In genomic region chrX:150880808-150881165, GRCh38 we compare ENCODE assay signal across 13 cellular contexts. TPM values are rescaled to one million over a fixed set of nuclear protein-coding genes. Genes with fewer than 3 reads are reported as not detected.
DNase-seq lines count a peak whose midpoint lies in the region; ATAC-seq, FAIRE-seq and TF ChIP-seq lines count a peak whose summit lies in the region.
"Had no signal": no experiment of that assay in that cellular context is flagged by ENCODE, and none has a peak within 500 bp of the region (broad histone marks: within the 10 kb centered on the region; RNA-seq: fewer than 3 reads in every experiment).

No MANE protein-coding gene starts in this region.

- no peaks in the 10 kb centered on the region for H3K27me3 Mint-ChIP-seq in activated naive CD8-positive, alpha-beta T cell treated with anti-CD3 and anti-CD28 coated beads, Interleukin-2, amount 50 U/mL, for 24 hours

- no peak overlapping the region for H3K4me3 Mint-ChIP-seq in activated naive CD8-positive, alpha-beta T cell treated with anti-CD3 and anti-CD28 coated beads, Interleukin-2, amount 50 U/mL, for 24 hours
- H3K4me3 Mint-ChIP-seq: mesothelial cell of epicardium had no signal

- H3K27ac Mint-ChIP-seq in activated naive CD8-positive, alpha-beta T cell treated with anti-CD3 and anti-CD28 coated beads, Interleukin-2, amount 50 U/mL, for 24 hours, result peak overlapping the region; percentile 87
- H3K27ac Mint-ChIP-seq: mesothelial cell of epicardium had no signal

- ATAC-seq in GM18868 (IDR thresholded peaks at IDR 0.05; ENCODE audit: unreplicated experiment), result peak; percentile 34
- peak; percentile 27 for ATAC-seq in HG03095 (IDR thresholded peaks at IDR 0.05; ENCODE audit: unreplicated experiment)
- no peak for ATAC-seq in activated naive CD8-positive, alpha-beta T cell treated with anti-CD3 and anti-CD28 coated beads, Interleukin-2, amount 50 U/mL, for 24 hours

- peaks cover 11% of the 10 kb centered on the region for H3K9me3 Mint-ChIP-seq in activated naive CD8-positive, alpha-beta T cell treated with anti-CD3 and anti-CD28 coated beads, Interleukin-2, amount 50 U/mL, for 24 hours

- TF ChIP-seq CTCF in D721Med (IDR thresholded peaks at IDR 0.05; ENCODE audit: insufficient read depth, missing control alignments), result no peak

- DNase-seq in GM12891 (ENCODE audit: insufficient read length, low spot score) (no peak), 8988T (no peak), D721Med (ENCODE audit: insufficient read length, low spot score) (no peak), HCEC 1CT (no peak)
- DNase-seq in activated naive CD8-positive, alpha-beta T cell treated with anti-CD3 and anti-CD28 coated beads, Interleukin-2, amount 50 U/mL, for 24 hours, result no peak
- DNase-seq: CD8-positive, alpha-beta memory T cell; GM23248; NCI-H1092; NCI-H226 had no signal

- peaks cover 35% of the 10 kb centered on the region for H3K4me1 Mint-ChIP-seq in activated naive CD8-positive, alpha-beta T cell treated with anti-CD3 and anti-CD28 coated beads, Interleukin-2, amount 50 U/mL, for 24 hours
- H3K4me1 Mint-ChIP-seq: mesothelial cell of epicardium had no signal

- peaks cover 15% of the 10 kb centered on the region for H3K36me3 Mint-ChIP-seq in activated naive CD8-positive, alpha-beta T cell treated with anti-CD3 and anti-CD28 coated beads, Interleukin-2, amount 50 U/mL, for 24 hours (ENCODE audit: low read depth)

- TF ChIP-seq POLR2A in GM12891 (IDR thresholded peaks at IDR 0.05; ENCODE audit: low read depth, low read length), result no peak

- FAIRE-seq in GM12891 (lab: Jason Lieb, UNC) (peak; percentile 64), D721Med (lab: Jason Lieb, UNC) (no peak)
- FAIRE-seq: HTR-8/SVneo had no signal

TF ChIP-seq in GM12891, 5 proteins besides CTCF, POLR2A, EP300 and RAD21:
- TF ChIP-seq SPI1 (IDR thresholded peaks at IDR 0.05; ENCODE audit: low read depth, low read length) (no peak), POLR2AphosphoS5 (IDR thresholded peaks at IDR 0.05; ENCODE audit: low read depth, low read length) (no peak), TAF1 (IDR thresholded peaks at IDR 0.05; ENCODE audit: low read depth, low read length) (no peak), PAX5 (IDR thresholded peaks at IDR 0.05; ENCODE audit: insufficient read depth, low read length, severe bottlenecking) (no peak), POU2F2 (IDR thresholded peaks at IDR 0.05; ENCODE audit: low read depth, low read length) (no peak)

RNA-seq across cellular contexts. Expression of gene CD99L2, which starts 17.7 kb away (rescaled TPM):
- polyA plus RNA-seq in GM12891 (2012; ENCODE audit: low read depth, missing spikeins), result 10.8 TPM
